In genomic region chr16:30633526-30633925, GRCh38 we compare ENCODE assay signal across 8 cellular contexts. TPM values are rescaled to one million over a fixed set of nuclear protein-coding genes. Genes with fewer than 3 reads are reported as not detected.
DNase-seq lines count a peak whose midpoint lies in the region; ATAC-seq, FAIRE-seq and TF ChIP-seq lines count a peak whose summit lies in the region.

No MANE protein-coding gene starts in this region.

- H3K36me3 Mint-ChIP-seq in activated naive CD8-positive, alpha-beta T cell treated with anti-CD3 and anti-CD28 coated beads, Interleukin-2, amount 10 ng/mL, durations not matched to agents 7 days and 5 days, result no peaks in the 10 kb centered on the region

- peak overlapping the region; percentile 92 for H2AFZ ChIP-seq in SK-N-SH (ENCODE audit: low read depth)
- H2AFZ ChIP-seq in keratinocyte (ENCODE audit: control insufficient read depth, low read length), result no peak overlapping the region

- no peaks in the 10 kb centered on the region for H3K9me1 ChIP-seq in keratinocyte (ENCODE audit: control insufficient read depth, extremely low read depth, insufficient read depth, low read length)

- H3K9ac ChIP-seq in SK-N-SH (peak overlapping the region; percentile 48; the same call in 1 of the 2 replicates), keratinocyte (ENCODE audit: control insufficient read depth, extremely low read depth, insufficient read depth, low read length) (peak overlapping the region; percentile 98), subcutaneous abdominal adipose tissue (ENCODE audit: low read length in 5 of 5) (peak overlapping the region in 4 of 5 donors; percentile 43 to 96 (median 90))

- no peaks in the 10 kb centered on the region for H3K27me3 Mint-ChIP-seq in activated naive CD8-positive, alpha-beta T cell treated with anti-CD3 and anti-CD28 coated beads, Interleukin-2, amount 10 ng/mL, durations not matched to agents 7 days and 5 days

- H3K9me3 ChIP-seq in SK-N-SH (no peaks in the 10 kb centered on the region), keratinocyte (ENCODE audit: control insufficient read depth, low read depth, low read length) (no peaks in the 10 kb centered on the region), subcutaneous abdominal adipose tissue (ENCODE audit: control insufficient read depth in 5 of 5, low read length in 5 of 5) (no peaks in the 10 kb centered on the region)

- H3K4me1 Mint-ChIP-seq in activated naive CD8-positive, alpha-beta T cell treated with anti-CD3 and anti-CD28 coated beads, Interleukin-2, amount 10 ng/mL, durations not matched to agents 7 days and 5 days, result peaks cover 19% of the 10 kb centered on the region

- no peak for DNase-seq in SK-N-SH
- DNase-seq in activated naive CD8-positive, alpha-beta T cell treated with anti-CD3 and anti-CD28 coated beads, Interleukin-2, amount 10 ng/mL, durations not matched to agents 7 days and 5 days, result no peak
- DNase-seq in keratinocyte (ENCODE audit: low read depth, low spot score), result no peak
- no peak for DNase-seq in kidney glomerular epithelial cell (lab: John Stamatoyannopoulos, UW)
- DNase-seq in NOMO-1 treated with dmso at 0.1 percent for 144 hours (lab: John Stamatoyannopoulos, UW; ENCODE audit: unreplicated experiment), result no peak
- DNase-seq in NCI-H1930 (lab: John Stamatoyannopoulos, UW), result no peak

- H3K36me3 ChIP-seq in SK-N-SH (replicated peaks in 1 of 2; ENCODE audit: control insufficient read depth in 1 of 2, insufficient read depth in 2 of 2, low read length in 1 of 2), result no peaks in the 10 kb centered on the region
- H3K36me3 ChIP-seq in keratinocyte (ENCODE audit: control insufficient read depth in 2 of 2, extremely low read depth in 1 of 2, insufficient read depth in 2 of 2, low read length in 2 of 2), result no peaks in the 10 kb centered on the region
- H3K36me3 ChIP-seq in subcutaneous abdominal adipose tissue (ENCODE audit: control insufficient read depth in 5 of 5, insufficient read depth in 5 of 5, low read length in 5 of 5), result no peaks in the 10 kb centered on the region

- H3K27ac Mint-ChIP-seq in activated naive CD8-positive, alpha-beta T cell treated with anti-CD3 and anti-CD28 coated beads, Interleukin-2, amount 10 ng/mL, durations not matched to agents 7 days and 5 days, result peak overlapping the region; percentile 92

- dilution Hi-C loops in keratinocyte (cut with MboI; ENCODE audit: extremely low pct_ligation_motif_present, low sequenced_read_pairs), result no loop called here

- H3K9me3 Mint-ChIP-seq in activated naive CD8-positive, alpha-beta T cell treated with anti-CD3 and anti-CD28 coated beads, Interleukin-2, amount 10 ng/mL, durations not matched to agents 7 days and 5 days, result no peaks in the 10 kb centered on the region

- peak overlapping the region; percentile 61 to 86 for H3K4me3 ChIP-seq in SK-N-SH (ENCODE audit: low read depth in 2 of 2, low read length in 1 of 2)
- peak overlapping the region; percentile 79 to 91 (median 90) for H3K4me3 ChIP-seq in keratinocyte (ENCODE audit: control insufficient read depth in 2 of 3, extremely low read depth in 1 of 3, insufficient read depth in 2 of 3, low read depth in 1 of 3, low read length in 3 of 3)
- peak overlapping the region; percentile 76 to 83 (median 79) for H3K4me3 ChIP-seq in subcutaneous abdominal adipose tissue (ENCODE audit: low read depth in 1 of 5, low read length in 5 of 5)

- TF ChIP-seq RAD21 in SK-N-SH (IDR thresholded peaks at IDR 0.05; ENCODE audit: low read length), result no peak

- peaks cover 0 to 5% of the 10 kb centered on the region in 2 experiments; a peak in 1 of 4 replicates for H3K4me1 ChIP-seq in SK-N-SH (ENCODE audit: control insufficient read depth in 1 of 2, insufficient read depth in 2 of 2, low read depth in 1 of 2, low read length in 1 of 2)
- H3K4me1 ChIP-seq in keratinocyte (ENCODE audit: control insufficient read depth, extremely low read depth, insufficient read depth, low read length), result peaks cover 4% of the 10 kb centered on the region
- H3K4me1 ChIP-seq in subcutaneous abdominal adipose tissue (ENCODE audit: control insufficient read depth in 5 of 5, insufficient read depth in 5 of 5, low read length in 5 of 5), result peaks cover 0 to 20% (median 15%) of the 10 kb centered on the region in 5 donors

- WGBS in SK-N-SH (ENCODE audit: low lambda C conversion rate), result 76% methylated on average over 17 of the region's 17 CpGs

- no peaks in the 10 kb centered on the region for H3K9me2 ChIP-seq in SK-N-SH

- H3K27ac ChIP-seq in SK-N-SH (ENCODE audit: low read depth in 2 of 2, low read length in 1 of 2) (peak overlapping the region; percentile 58 to 62; a peak in 3 of 4 replicates), keratinocyte (ENCODE audit: control insufficient read depth, insufficient read depth, low read length) (peak overlapping the region; percentile 97), subcutaneous abdominal adipose tissue (ENCODE audit: low read depth, low read length) (peak overlapping the region; percentile 90)

- TF ChIP-seq EP300 in SK-N-SH (IDR thresholded peaks at IDR 0.05; ENCODE audit: borderline replicate concordance in 1 of 2, low read depth in 1 of 2, low read length in 1 of 2), result no peak

- H3K4me2 ChIP-seq in SK-N-SH (peak overlapping the region; percentile 74), keratinocyte (ENCODE audit: control insufficient read depth, extremely low read depth, insufficient read depth, low read depth, low read length) (peak overlapping the region; percentile 94)

- no peak for ATAC-seq in SK-N-SH treated with all-trans-retinoic acid at 6 μM for 48 hours
- ATAC-seq in activated naive CD8-positive, alpha-beta T cell treated with anti-CD3 and anti-CD28 coated beads, Interleukin-2, amount 10 ng/mL, durations not matched to agents 7 days and 5 days (ENCODE audit: low read depth), result no peak

- H3K27me3 ChIP-seq in SK-N-SH (ENCODE audit: insufficient read depth) (no peaks in the 10 kb centered on the region), keratinocyte (ENCODE audit: control insufficient read depth, extremely low read depth, insufficient read depth, low read length) (no peaks in the 10 kb centered on the region), subcutaneous abdominal adipose tissue (ENCODE audit: control insufficient read depth in 5 of 5, insufficient read depth in 4 of 5, low read length in 5 of 5) (no peaks in the 10 kb centered on the region)

- TF ChIP-seq CTCF in SK-N-SH (IDR thresholded peaks at IDR 0.05) (no peak), keratinocyte (optimal IDR thresholded peaks at IDR 0.05 in 1 of 3, IDR thresholded peaks at IDR 0.05 in 1 of 3, conservative IDR thresholded peaks at IDR 0.05 in 1 of 3; ENCODE audit: extremely low read depth in 1 of 3, insufficient read depth in 2 of 3, low read length in 3 of 3) (no peak)

- H4K20me1 ChIP-seq in SK-N-SH (ENCODE audit: insufficient read depth) (no peaks in the 10 kb centered on the region), keratinocyte (ENCODE audit: control insufficient read depth, extremely low read depth, insufficient read depth, low read length) (no peaks in the 10 kb centered on the region)

- FAIRE-seq in keratinocyte (lab: Jason Lieb, UNC), result no peak

- peak overlapping the region; percentile 88 for H3K4me3 Mint-ChIP-seq in activated naive CD8-positive, alpha-beta T cell treated with anti-CD3 and anti-CD28 coated beads, Interleukin-2, amount 10 ng/mL, durations not matched to agents 7 days and 5 days

- CTCF ChIA-PET in SK-N-SH (lab: Yijun Ruan, JAX), result interaction anchor here (1.8 kb wide), 1 partner anchor 203 kb away, joined by 6 read pairs; the partner anchor contains the start of gene DCTPP1

- H3K79me2 ChIP-seq in SK-N-SH (ENCODE audit: insufficient read depth) (peaks cover 23% of the 10 kb centered on the region), keratinocyte (ENCODE audit: control insufficient read depth, insufficient read depth, low read length) (peaks cover 10% of the 10 kb centered on the region)

- peaks cover 3% of the 10 kb centered on the region for H3F3A ChIP-seq in SK-N-SH (replicated peaks; ENCODE audit: insufficient read depth)

- POLR2A ChIA-PET in SK-N-SH (lab: Yijun Ruan, JAX), result interaction anchor here (0.6 kb wide), 1 partner anchor 16 kb away, joined by 3 read pairs; no protein-coding TSS in a partner anchor
- POLR2A ChIA-PET in activated naive CD8-positive, alpha-beta T cell treated with anti-CD3 and anti-CD28 coated beads, Interleukin-2, amount 10 ng/mL, durations not matched to agents 7 days and 5 days (lab: Charles Lee), result interaction anchor here (1.0 to 3.7 kb wide), 8 partner anchors 12 to 204 kb away, joined by 3 to 24 read pairs (median 6); partner anchors contain the start of genes DCTPP1, PRR14 and ZNF689

RNA-seq across cellular contexts. Expression of gene PRR14, which starts 17.2 kb away (rescaled TPM):
- polyA plus RNA-seq in SK-N-SH (2012; rRNA removed) (7.5 and 13.5 TPM in 2 replicates), keratinocyte (4.3 to 7.4 TPM (median 4.8 TPM) in 3 replicates)
- 4.5 and 6.4 TPM in 2 replicates for polyA plus RNA-seq in SK-N-SH (2012; cell fraction: cytosol; rRNA removed)
- polyA plus RNA-seq in SK-N-SH (2012; cell fraction: nucleus; rRNA removed), result 47.6 and 99.3 TPM in 2 replicates
- 10 to 100 TPM; 89.7 to 97.1 TPM for total RNA-seq in activated naive CD8-positive, alpha-beta T cell treated with anti-CD3 and anti-CD28 coated beads, Interleukin-2, amount 10 ng/mL, durations not matched to agents 7 days and 5 days
- 17.8 TPM for polyA plus RNA-seq in keratinocyte (2011; ENCODE audit: low read depth)
- 3.6 and 7.5 TPM in 2 replicates for polyA plus RNA-seq in keratinocyte (2011; cell fraction: cytosol; rRNA removed)
- 19.0 and 23.4 TPM in 2 replicates for polyA plus RNA-seq in keratinocyte (2011; cell fraction: nucleus; rRNA removed)
- polyA plus RNA-seq in keratinocyte (2012; ENCODE audit: low replicate concordance), result 21.1 and 33.1 TPM in 2 replicates
- polyA minus RNA-seq in keratinocyte, result 2.3 to 12.0 TPM (median 4.2 TPM) in 3 replicates
- polyA minus RNA-seq in keratinocyte (2011; cell fraction: cytosol; rRNA and poly(A)+ RNA removed), result 19.2 TPM
- polyA minus RNA-seq in keratinocyte (2011; cell fraction: nucleus; rRNA and poly(A)+ RNA removed), result 4.0 TPM in 2 replicates

RNA-seq across cellular contexts. Expression of gene ZNF689, which starts 23.3 kb away (rescaled TPM):
- polyA plus RNA-seq in SK-N-SH (2012; rRNA removed) (2.9 and 3.4 TPM in 2 replicates), keratinocyte (2.1 to 5.7 TPM (median 3.3 TPM) in 3 replicates)
- polyA plus RNA-seq in SK-N-SH (2012; cell fraction: cytosol; rRNA removed), result 2.5 and 3.1 TPM in 2 replicates
- polyA plus RNA-seq in SK-N-SH (2012; cell fraction: nucleus; rRNA removed), result 3.4 and 4.1 TPM in 2 replicates
- total RNA-seq in activated naive CD8-positive, alpha-beta T cell treated with anti-CD3 and anti-CD28 coated beads, Interleukin-2, amount 10 ng/mL, durations not matched to agents 7 days and 5 days, result 10 to 100 TPM; 12.7 to 14.4 TPM
- polyA plus RNA-seq in keratinocyte (2011; ENCODE audit: low read depth), result 0.50 TPM
- polyA plus RNA-seq in keratinocyte (2011; cell fraction: cytosol; rRNA removed), result 3.1 and 3.7 TPM in 2 replicates
- 3.2 and 3.9 TPM in 2 replicates for polyA plus RNA-seq in keratinocyte (2011; cell fraction: nucleus; rRNA removed)
- polyA plus RNA-seq in keratinocyte (2012; ENCODE audit: low replicate concordance), result 1.3 and 6.5 TPM in 2 replicates
- polyA minus RNA-seq in keratinocyte, result 4.4 to 7.4 TPM (median 6.0 TPM) in 3 replicates
- 8.6 TPM for polyA minus RNA-seq in keratinocyte (2011; cell fraction: cytosol; rRNA and poly(A)+ RNA removed)
- polyA minus RNA-seq in keratinocyte (2011; cell fraction: nucleus; rRNA and poly(A)+ RNA removed), result 3.5 and 3.6 TPM in 2 replicates

RNA-seq across cellular contexts. Expression of gene FBRS, which starts 24.7 kb away (rescaled TPM):
- polyA plus RNA-seq in SK-N-SH (2012; rRNA removed) (9.6 and 11.5 TPM in 2 replicates), keratinocyte (5.1 to 7.7 TPM (median 7.3 TPM) in 3 replicates)
- polyA plus RNA-seq in SK-N-SH (2012; cell fraction: cytosol; rRNA removed), result 4.8 and 8.5 TPM in 2 replicates
- polyA plus RNA-seq in SK-N-SH (2012; cell fraction: nucleus; rRNA removed), result 47.6 and 50.6 TPM in 2 replicates
- total RNA-seq in activated naive CD8-positive, alpha-beta T cell treated with anti-CD3 and anti-CD28 coated beads, Interleukin-2, amount 10 ng/mL, durations not matched to agents 7 days and 5 days, result 100 to 1,000 TPM; 140 to 143 TPM
- polyA plus RNA-seq in keratinocyte (2011; ENCODE audit: low read depth), result 9.2 TPM
- polyA plus RNA-seq in keratinocyte (2011; cell fraction: cytosol; rRNA removed), result 4.7 and 7.9 TPM in 2 replicates
- polyA plus RNA-seq in keratinocyte (2011; cell fraction: nucleus; rRNA removed), result 34.3 and 40.8 TPM in 2 replicates
- polyA plus RNA-seq in keratinocyte (2012; ENCODE audit: low replicate concordance), result 27.7 and 29.5 TPM in 2 replicates
- 8.6 to 23.9 TPM (median 9.5 TPM) in 3 replicates for polyA minus RNA-seq in keratinocyte
- polyA minus RNA-seq in keratinocyte (2011; cell fraction: cytosol; rRNA and poly(A)+ RNA removed), result 10.2 TPM
- 15.7 and 18.5 TPM in 2 replicates for polyA minus RNA-seq in keratinocyte (2011; cell fraction: nucleus; rRNA and poly(A)+ RNA removed)

RNA-seq across cellular contexts. Expression of gene ZNF785, which starts 48.0 kb away (rescaled TPM):
- 8.8 and 10.6 TPM in 2 replicates for polyA plus RNA-seq in SK-N-SH (2012; rRNA removed)
- 6.2 and 7.5 TPM in 2 replicates for polyA plus RNA-seq in SK-N-SH (2012; cell fraction: cytosol; rRNA removed)
- polyA plus RNA-seq in SK-N-SH (2012; cell fraction: nucleus; rRNA removed), result 26.6 and 33.7 TPM in 2 replicates
- 10 to 100 TPM; 22.3 to 24.8 TPM for total RNA-seq in activated naive CD8-positive, alpha-beta T cell treated with anti-CD3 and anti-CD28 coated beads, Interleukin-2, amount 10 ng/mL, durations not matched to agents 7 days and 5 days
- 3.4 to 4.6 TPM (median 4.1 TPM) in 3 replicates for polyA plus RNA-seq in keratinocyte
- 2.4 TPM for polyA plus RNA-seq in keratinocyte (2011; ENCODE audit: low read depth)
- 1.6 and 2.4 TPM in 2 replicates for polyA plus RNA-seq in keratinocyte (2011; cell fraction: cytosol; rRNA removed)
- 12.7 and 13.0 TPM in 2 replicates for polyA plus RNA-seq in keratinocyte (2011; cell fraction: nucleus; rRNA removed)
- polyA plus RNA-seq in keratinocyte (2012; ENCODE audit: low replicate concordance), result 4.0 and 5.0 TPM in 2 replicates
- 2.4 to 5.2 TPM (median 3.0 TPM) in 3 replicates for polyA minus RNA-seq in keratinocyte
- 4.8 TPM for polyA minus RNA-seq in keratinocyte (2011; cell fraction: cytosol; rRNA and poly(A)+ RNA removed)
- polyA minus RNA-seq in keratinocyte (2011; cell fraction: nucleus; rRNA and poly(A)+ RNA removed), result 3.8 and 5.4 TPM in 2 replicates

Comparison
In these comparisons a context has a peak if more than half of its experiments do, and no peak if none do; other contexts are left out.
1. H3K9ac ChIP-seq: peak in every context shown above with its lines; median percentile 98 in keratinocyte; 90 in subcutaneous abdominal adipose tissue; 48 in SK-N-SH.